ENCODE assay signal across 11 cellular contexts in genomic region chr21:42039911-42040351, GRCh38. TPM values are rescaled to one million over a fixed set of nuclear protein-coding genes. Genes with fewer than 3 reads are reported as not detected.
DNase-seq lines count a peak whose midpoint lies in the region; ATAC-seq and TF ChIP-seq lines count a peak whose summit lies in the region.
"Had no signal": no experiment of that assay in that cellular context is flagged by ENCODE, and none has a peak within 500 bp of the region (broad histone marks: within the 10 kb centered on the region; RNA-seq: fewer than 3 reads in every experiment).

No MANE protein-coding gene starts in this region.

- no peak overlapping the region for H2BK120ac ChIP-seq in neuronal stem cell (ENCODE audit: low read depth, low read length)

- H2BK5ac ChIP-seq in neuronal stem cell (ENCODE audit: low read length), result peak overlapping the region; percentile 8

- no peak overlapping the region for H3K4ac ChIP-seq in neuronal stem cell (ENCODE audit: low read length)

- no peak overlapping the region for H3K27ac Mint-ChIP-seq in endodermal cell

- no peak overlapping the region for H3K4me3 Mint-ChIP-seq in endodermal cell

- H3K9me3 ChIP-seq in endodermal cell (ENCODE audit: control insufficient read depth, low read length) (no peaks in the 10 kb centered on the region), neuronal stem cell (replicated peaks in 1 of 2; ENCODE audit: control insufficient read depth in 2 of 2, insufficient read depth in 1 of 2, low read depth in 1 of 2, low read length in 2 of 2) (peaks cover 0 to 6% of the 10 kb centered on the region in 2 donors)

- peak overlapping the region; percentile 60 for H2AFZ ChIP-seq in neuronal stem cell (ENCODE audit: low read length)

- no peak for TF ChIP-seq CTCF in endodermal cell (conservative IDR thresholded peaks at IDR 0.05)

- no peaks in the 10 kb centered on the region for H3K27me3 Mint-ChIP-seq in endodermal cell (ENCODE audit: insufficient read depth)

- peak overlapping the region; percentile 36 for H2AK5ac ChIP-seq in neuronal stem cell (ENCODE audit: low read depth, low read length)

- no peaks in the 10 kb centered on the region for H3K79me1 ChIP-seq in neuronal stem cell (ENCODE audit: low read depth, low read length)

- H3K9me3 Mint-ChIP-seq in endodermal cell, result peaks cover 3% of the 10 kb centered on the region

- H3K9ac ChIP-seq in endodermal cell (ENCODE audit: extremely low read depth, low read length, poor library complexity, severe bottlenecking) (no peak overlapping the region), neuronal stem cell (ENCODE audit: low read depth, low read length, poor library complexity) (no peak overlapping the region)

- H3K27ac ChIP-seq in endodermal cell (ENCODE audit: low read depth, low read length) (peak overlapping the region; percentile 53), neuronal stem cell (replicated peaks; ENCODE audit: low read length) (no peak overlapping the region)

- no peak for ATAC-seq in GM21786 (IDR thresholded peaks at IDR 0.05; ENCODE audit: unreplicated experiment)

- H3K36me3 Mint-ChIP-seq in endodermal cell (ENCODE audit: low read depth), result no peaks in the 10 kb centered on the region

- H3K14ac ChIP-seq in neuronal stem cell (ENCODE audit: low read length), result peak overlapping the region; percentile 14

- DNase-seq in AG08396 (ENCODE audit: low spot score) (peak; percentile 49), NCI-H2171 (lab: John Stamatoyannopoulos, UW) (peak; percentile 17), endodermal cell (no peak), neuronal stem cell (ENCODE audit: low spot score) (no peak), NOMO-1 treated with dmso at 0.1 percent for 144 hours (lab: John Stamatoyannopoulos, UW; ENCODE audit: unreplicated experiment) (no peak), SKM-1 treated with dmso at 0.1 percent for 144 hours (lab: John Stamatoyannopoulos, UW; ENCODE audit: unreplicated experiment) (no peak)
- no peak for DNase-seq in activated effector memory CD4-positive, alpha-beta T cell treated with anti-CD3 and anti-CD28 coated beads, Interleukin-2, amount 50 U/mL, for 16 hours
- DNase-seq: activated CD8-positive, alpha-beta memory T cell treated with anti-CD3 and anti-CD28 coated beads, Interleukin-2, amount 50 U/mL, for 4 hours; effector memory CD4-positive, alpha-beta T cell; midbrain had no signal

- no peak overlapping the region for H4K91ac ChIP-seq in neuronal stem cell (ENCODE audit: low read depth, low read length, poor library complexity)

- no peaks in the 10 kb centered on the region for H3K36me3 ChIP-seq in endodermal cell (ENCODE audit: control insufficient read depth, insufficient read depth, low read length)
- no peaks in the 10 kb centered on the region for H3K36me3 ChIP-seq in neuronal stem cell (replicated peaks in 1 of 2; ENCODE audit: control insufficient read depth in 2 of 2, insufficient read depth in 2 of 2, low read length in 2 of 2)

- H4K8ac ChIP-seq in neuronal stem cell (ENCODE audit: low read depth, low read length), result no peak overlapping the region

- peak overlapping the region; percentile 11 for H3K23ac ChIP-seq in neuronal stem cell (ENCODE audit: low read depth, low read length, poor library complexity)

- H3K4me1 ChIP-seq in endodermal cell (ENCODE audit: control insufficient read depth, insufficient read depth, low read length) (no peaks in the 10 kb centered on the region), neuronal stem cell (ENCODE audit: control insufficient read depth in 2 of 2, insufficient read depth in 1 of 2, low read depth in 1 of 2, low read length in 2 of 2) (peaks cover 6 to 11% of the 10 kb centered on the region in 2 donors)

- H3K27me3 ChIP-seq in endodermal cell (ENCODE audit: control insufficient read depth, insufficient read depth, low read length, poor library complexity, severe bottlenecking) (no peaks in the 10 kb centered on the region), neuronal stem cell (ENCODE audit: control insufficient read depth in 3 of 3, insufficient read depth in 3 of 3, low read depth in 1 of 3, low read length in 3 of 3) (peaks cover 0 to 12% (median 0%) of the 10 kb centered on the region in 3 experiments)

- H3K4me1 Mint-ChIP-seq in endodermal cell, result peaks cover 2% of the 10 kb centered on the region

- H2BK12ac ChIP-seq in neuronal stem cell (ENCODE audit: low read length), result no peak overlapping the region

- H3K4me2 ChIP-seq in neuronal stem cell (ENCODE audit: insufficient read depth, low read length, poor library complexity, severe bottlenecking), result no peak overlapping the region

- H3K18ac ChIP-seq in neuronal stem cell (ENCODE audit: low read length), result peak overlapping the region; percentile 73

- H3K4me3 ChIP-seq in endodermal cell (ENCODE audit: low read length), result no peak overlapping the region
- H3K4me3 ChIP-seq in neuronal stem cell (ENCODE audit: low read length in 2 of 2), result no peak overlapping the region

- 59 to 83% methylated on average over 4 to 12 of the region's 12 CpGs for WGBS in endodermal cell (ENCODE audit: insufficient coverage in 1 of 2, insufficient read length in 1 of 2), 2 experiments
- WGBS in neuronal stem cell (ENCODE audit: extremely low coverage in 2 of 2, insufficient read length in 2 of 2, insufficient replicate concordance in 1 of 2), 2 donors, result no CpG with 5 or more reads among the region's 12 CpGs

- H2BK15ac ChIP-seq in neuronal stem cell (ENCODE audit: low read length), result no peak overlapping the region

RNA-seq across cellular contexts. Expression of gene ZBTB21, which starts 29.8 kb away (rescaled TPM):
- 10 to 100 TPM; 17.3 to 23.1 TPM for total RNA-seq in endodermal cell
- polyA plus RNA-seq in endodermal cell (2013, experiment 1 of 2), result 14.0 TPM
- polyA plus RNA-seq in endodermal cell (2013, experiment 2 of 2), result 14.4 TPM
- 11.2 TPM for polyA plus RNA-seq in neuronal stem cell (2013, experiment 1 of 2)
- polyA plus RNA-seq in neuronal stem cell (2013, experiment 2 of 2), result 11.2 TPM

RNA-seq across cellular contexts. Expression of gene UMODL1, which starts 31.2 kb away (rescaled TPM):
- total RNA-seq in endodermal cell, result under 1 TPM; 0.24 to 0.49 TPM
- 0.11 TPM for polyA plus RNA-seq in endodermal cell (2013, experiment 1 of 2)
- 0.46 TPM for polyA plus RNA-seq in endodermal cell (2013, experiment 2 of 2)
- polyA plus RNA-seq in neuronal stem cell (2013, experiment 1 of 2), result not detected
- polyA plus RNA-seq in neuronal stem cell (2013, experiment 2 of 2), result not detected

Comparison
In these comparisons a context has a peak if more than half of its experiments do, and no peak if none do; other contexts are left out.
1. DNase-seq: peak in AG08396 (single experiment) and NCI-H2171 (single experiment); none in endodermal cell (single experiment), neuronal stem cell (single experiment), NOMO-1 treated with dmso at 0.1 percent for 144 hours (single experiment), activated effector memory CD4-positive, alpha-beta T cell treated with anti-CD3 and anti-CD28 coated beads, Interleukin-2, amount 50 U/mL, for 16 hours (single experiment) and SKM-1 treated with dmso at 0.1 percent for 144 hours (single experiment).